In the genomic region with DNA sequence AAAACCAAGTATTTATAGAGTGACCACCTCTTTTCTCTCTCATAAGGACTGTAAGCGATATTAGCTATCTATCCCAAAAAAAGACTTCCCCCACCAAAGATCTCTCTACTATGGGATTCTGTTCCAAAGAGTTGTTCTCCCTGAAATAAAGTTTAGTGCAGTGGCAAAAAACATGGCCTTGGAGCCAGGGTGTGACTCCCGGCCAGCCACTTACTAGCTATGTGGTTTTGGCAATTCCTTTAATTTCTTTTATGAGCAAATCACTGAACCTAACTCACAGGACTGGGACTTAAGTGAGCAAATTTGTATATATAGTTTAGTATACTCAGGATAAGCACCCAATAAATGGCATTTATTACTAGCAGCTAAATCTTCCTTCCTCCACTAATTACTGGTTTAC, we compare ENCODE assay signal across 20 cellular contexts.
"Had no signal": no experiment of that assay in that cellular context is flagged by ENCODE, and none has a peak within 500 bp of the region (broad histone marks: within the 10 kb centered on the region; RNA-seq: fewer than 3 reads in every experiment).

No MANE protein-coding gene starts in this region.

- ATAC-seq: activated CD8-positive, alpha-beta T cell treated with anti-CD3 and anti-CD28 coated beads for 36 hours; activated naive CD8-positive, alpha-beta T cell treated with anti-CD3 and anti-CD28 coated beads, Interleukin-2, amount 50 U/mL, for 24 hours had no signal

- DNase-seq: activated CD4-positive, alpha-beta T cell treated with anti-CD3 and anti-CD28 coated beads, Interleukin-2, amount 10 ng/mL, durations not matched to agents 24 days and 14 days; activated CD4-positive, alpha-beta T cell treated with anti-CD3 and anti-CD28 coated beads, Interleukin-2, amount 50 U/mL, for 4 hours; activated CD8-positive, alpha-beta T cell treated with anti-CD3 and anti-CD28 coated beads for 36 hours; activated gamma-delta T cell treated with Interleukin-2 at 50 U/mL for 16 hours; activated naive CD4-positive, alpha-beta T cell treated with anti-CD3 and anti-CD28 coated beads, Interleukin-2, amount 10 ng/mL, durations not matched to agents 7 days and 5 days; activated naive CD8-positive, alpha-beta T cell treated with anti-CD3 and anti-CD28 coated beads, Interleukin-2, amount 50 U/mL, for 24 hours; activated T-cell treated with anti-CD3 and anti-CD28 coated beads, Interleukin-2, amount 50 U/mL, for 24 hours; anterior cingulate cortex; central memory CD4-positive, alpha-beta T cell; Karpas-422; NCI-H1105; NCI-H1417 treated with DMSO at 0.1 percent for 48 hours; NCI-H187 treated with DMSO at 0.1 percent for 48 hours; NCI-H2081 treated with DMSO at 0.1 percent for 48 hours; NCI-H345; NCI-H524 treated with DMSO at 0.1 percent for 48 hours; Peyer's patch; RPMI8226; SHP77 treated with DMSO at 0.1 percent for 48 hours; SK-N-SH had no signal
